21 cellular contexts compared by ENCODE assay signal in the genomic region with DNA sequence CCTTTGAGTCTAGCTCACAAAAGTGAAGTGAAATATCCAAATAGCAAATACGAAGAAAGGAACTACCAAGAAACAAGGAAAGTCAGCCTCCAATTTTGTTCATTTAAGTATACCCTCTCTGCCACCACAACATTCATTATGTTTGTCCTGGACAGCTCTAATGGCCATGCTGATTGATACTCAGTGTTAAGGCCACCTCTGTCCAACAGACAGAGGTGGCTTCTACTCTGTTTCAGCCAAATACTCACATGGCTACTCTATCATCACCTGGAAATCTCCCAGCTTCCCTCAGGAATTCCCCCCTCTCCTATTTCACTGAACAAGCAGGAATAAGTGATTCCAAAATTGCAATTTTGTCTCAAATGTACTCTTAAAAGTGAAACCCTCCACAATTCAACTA. TPM values are rescaled to one million over a fixed set of nuclear protein-coding genes. Genes with fewer than 3 reads are reported as not detected.
DNase-seq lines count a peak whose midpoint lies in the region; ATAC-seq, FAIRE-seq and TF ChIP-seq lines count a peak whose summit lies in the region.
"Had no signal": no experiment of that assay in that cellular context is flagged by ENCODE, and none has a peak within 500 bp of the region (broad histone marks: within the 10 kb centered on the region; RNA-seq: fewer than 3 reads in every experiment).

No MANE protein-coding gene starts in this region.

- H2AFZ ChIP-seq in SK-N-SH (ENCODE audit: low read depth) = no peak overlapping the region

- 97% methylated on average over 1 of the region's 1 CpG for whole genome bisulfite sequencing in SK-N-SH (ENCODE audit: low lambda C conversion rate)
- 69 to 73% methylated on average over 1 of the region's 1 CpG for WGBS in lower leg skin, 2 donors

- no peaks in the 10 kb centered on the region for H3K36me3 Mint-ChIP-seq in mesothelial cell of epicardium
- H3K36me3 Mint-ChIP-seq: CD4-positive, alpha-beta memory T cell had no signal

- H3K9me3 Mint-ChIP-seq in mesothelial cell of epicardium = no peaks in the 10 kb centered on the region
- H3K9me3 Mint-ChIP-seq: CD4-positive, alpha-beta memory T cell had no signal

- intact Hi-C loops in lower leg skin (cut with DNase I; ENCODE audit: low total_unique reads) = no loop called here

- no peak for TF ChIP-seq RAD21 in SK-N-SH (IDR thresholded peaks at IDR 0.05; ENCODE audit: low read length)

- peaks cover 39% of the 10 kb centered on the region for H3K4me1 Mint-ChIP-seq in mesothelial cell of epicardium

- peaks cover 0 to 5% of the 10 kb centered on the region in 2 experiments for H3K36me3 ChIP-seq in SK-N-SH (replicated peaks in 1 of 2; ENCODE audit: control insufficient read depth in 1 of 2, insufficient read depth in 2 of 2, low read length in 1 of 2)
- H3K36me3 ChIP-seq in HEK293 (ENCODE audit: control insufficient read depth in 2 of 2, insufficient read depth in 1 of 2, low read length in 2 of 2) = no peaks in the 10 kb centered on the region; a peak in 1 of 3 replicates

- H3K4me1 ChIP-seq in SK-N-SH (ENCODE audit: control insufficient read depth in 1 of 2, insufficient read depth in 2 of 2, low read depth in 1 of 2, low read length in 1 of 2) (peaks cover 0 to 6% of the 10 kb centered on the region in 2 experiments; a peak in 3 of 4 replicates), HEK293 (ENCODE audit: control insufficient read depth, insufficient read depth, low read length) (peaks cover 7% of the 10 kb centered on the region; the same call in 1 of the 2 replicates)

- no peak overlapping the region for H3K4me3 ChIP-seq in SK-N-SH (ENCODE audit: low read depth in 2 of 2, low read length in 1 of 2)
- no peak overlapping the region for H3K4me3 ChIP-seq in HEK293 (ENCODE audit: low read depth, low read length)
- H3K4me3 ChIP-seq in lower leg skin (ENCODE audit: low read depth, poor library complexity, severe bottlenecking) = no peak overlapping the region
- H3K4me3 ChIP-seq: BLaER1, GM12878, SK-N-MC had no signal

- no peaks in the 10 kb centered on the region for H3K27me3 ChIP-seq in SK-N-SH (ENCODE audit: insufficient read depth)
- H3K27me3 ChIP-seq: BLaER1 had no signal

- H3K27ac Mint-ChIP-seq in mesothelial cell of epicardium = peak overlapping the region; percentile 49
- H3K27ac Mint-ChIP-seq: CD4-positive, alpha-beta memory T cell had no signal

- H3K4me3 Mint-ChIP-seq in mesothelial cell of epicardium = no peak overlapping the region
- H3K4me3 Mint-ChIP-seq: CD4-positive, alpha-beta memory T cell had no signal

- H3K27ac ChIP-seq in SK-N-SH (ENCODE audit: low read depth in 2 of 2, low read length in 1 of 2) = no peak overlapping the region; a peak in 1 of 4 replicates
- no peak overlapping the region for H3K27ac ChIP-seq in HEK293 (ENCODE audit: extremely low read depth, low read depth, low read length)
- H3K27ac ChIP-seq: BLaER1, HL-60, SK-N-MC had no signal

- no peak for TF ChIP-seq POLR2A in GM12892 (IDR thresholded peaks at IDR 0.05; ENCODE audit: low read depth, low read length)
- no peak for TF ChIP-seq POLR2A in lower leg skin (IDR thresholded peaks at IDR 0.05)

- H3K27me3 Mint-ChIP-seq in mesothelial cell of epicardium (ENCODE audit: low read depth) = no peaks in the 10 kb centered on the region
- H3K27me3 Mint-ChIP-seq: CD4-positive, alpha-beta memory T cell had no signal

- peaks cover 95% of the 10 kb centered on the region for H3K79me2 ChIP-seq in SK-N-SH (ENCODE audit: insufficient read depth)

- H3K9me3 ChIP-seq in SK-N-SH (no peaks in the 10 kb centered on the region), HEK293 (ENCODE audit: control insufficient read depth, insufficient read depth, low read depth, low read length) (no peaks in the 10 kb centered on the region)
- H3K9me3 ChIP-seq: BLaER1 had no signal

- H4K20me1 ChIP-seq in SK-N-SH (ENCODE audit: insufficient read depth) = peaks cover 16% of the 10 kb centered on the region

- no peak overlapping the region for H3K9ac ChIP-seq in SK-N-SH
- H3K9ac ChIP-seq: BLaER1 had no signal

- CTCF ChIA-PET in SK-N-SH (lab: Yijun Ruan, JAX) (interaction anchor here (0.9 to 3.0 kb wide), 5 partner anchors 9 to 371 kb away, joined by 3 to 8 read pairs (median 3); a partner anchor contains a TSS), HEK293 (lab: Yijun Ruan, JAX) (interaction anchor here (0.6 to 0.7 kb wide), 2 partner anchors 32 to 220 kb away, joined by 3 read pairs; no protein-coding TSS in a partner anchor)

- ATAC-seq in SK-N-SH treated with all-trans-retinoic acid at 6 μM for 48 hours = peak; percentile 32; the same call in 1 of the 3 replicates
- ATAC-seq: GM12878 had no signal

- DNase-seq in SK-N-SH (no peak), dermis microvascular lymphatic vessel endothelial cell (ENCODE audit: low read depth in 2 of 2) (peak; percentile 34 to 46), mesothelial cell of epicardium (ENCODE audit: low spot score in 2 of 2, unreplicated experiment in 2 of 2) (no peak), AG08396 (ENCODE audit: low spot score) (no peak), GM12892 (ENCODE audit: insufficient read length) (no peak), lower leg skin (ENCODE audit: low spot score in 2 of 2) (no peak)
- DNase-seq: Calu3; CD4-positive, alpha-beta memory T cell; DMS53; EL; NCI-H1105; NCI-H2081; NCI-H2171 treated with DMSO at 0.1 percent for 48 hours; SHP77 had no signal

- FAIRE-seq in GM12892 (lab: Jason Lieb, UNC) = no peak
- FAIRE-seq: GM12878, H1 had no signal

- TF ChIP-seq CTCF in SK-N-SH (IDR thresholded peaks at IDR 0.05) (no peak), HEK293 (tag by site-specific recombination; IDR thresholded peaks at IDR 0.05) (no peak), mesothelial cell of epicardium (IDR thresholded peaks at IDR 0.05; ENCODE audit: unreplicated experiment) (no peak), lower leg skin (IDR thresholded peaks at IDR 0.05) (no peak)

- no peaks in the 10 kb centered on the region for H3F3A ChIP-seq in SK-N-SH (replicated peaks; ENCODE audit: insufficient read depth)

- no peak for TF ChIP-seq EP300 in SK-N-SH (IDR thresholded peaks at IDR 0.05; ENCODE audit: borderline replicate concordance in 1 of 2, low read depth in 1 of 2, low read length in 1 of 2)

- H3K9me2 ChIP-seq in SK-N-SH = no peaks in the 10 kb centered on the region

- H3K4me2 ChIP-seq in SK-N-SH = no peak overlapping the region
- H3K4me2 ChIP-seq: BLaER1 had no signal

- POLR2A ChIA-PET in SK-N-SH (lab: Yijun Ruan, JAX) (no interaction called here), HEK293 (lab: Yijun Ruan, JAX) (interaction anchor here (1.7 kb wide), 1 partner anchor 12 kb away, joined by 4 read pairs; no protein-coding TSS in a partner anchor)

TF ChIP-seq in SK-N-SH treated with all-trans-retinoic acid at 6 μM for 48 hours, 23 proteins besides CTCF, POLR2A, EP300 and RAD21 (continues in another document):
- TF ChIP-seq, protein P1, sequence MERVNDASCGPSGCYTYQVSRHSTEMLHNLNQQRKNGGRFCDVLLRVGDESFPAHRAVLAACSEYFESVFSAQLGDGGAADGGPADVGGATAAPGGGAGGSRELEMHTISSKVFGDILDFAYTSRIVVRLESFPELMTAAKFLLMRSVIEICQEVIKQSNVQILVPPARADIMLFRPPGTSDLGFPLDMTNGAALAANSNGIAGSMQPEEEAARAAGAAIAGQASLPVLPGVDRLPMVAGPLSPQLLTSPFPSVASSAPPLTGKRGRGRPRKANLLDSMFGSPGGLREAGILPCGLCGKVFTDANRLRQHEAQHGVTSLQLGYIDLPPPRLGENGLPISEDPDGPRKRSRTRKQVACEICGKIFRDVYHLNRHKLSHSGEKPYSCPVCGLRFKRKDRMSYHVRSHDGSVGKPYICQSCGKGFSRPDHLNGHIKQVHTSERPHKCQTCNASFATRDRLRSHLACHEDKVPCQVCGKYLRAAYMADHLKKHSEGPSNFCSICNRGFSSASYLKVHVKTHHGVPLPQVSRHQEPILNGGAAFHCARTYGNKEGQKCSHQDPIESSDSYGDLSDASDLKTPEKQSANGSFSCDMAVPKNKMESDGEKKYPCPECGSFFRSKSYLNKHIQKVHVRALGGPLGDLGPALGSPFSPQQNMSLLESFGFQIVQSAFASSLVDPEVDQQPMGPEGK (CRISPR knock-in tag; IDR thresholded peaks at IDR 0.05; ENCODE audit: borderline replicate concordance) = no peak

TF ChIP-seq in SK-N-SH, 30 proteins besides CTCF, POLR2A, EP300 and RAD21 (continues in another document):
- TF ChIP-seq, protein P2, sequence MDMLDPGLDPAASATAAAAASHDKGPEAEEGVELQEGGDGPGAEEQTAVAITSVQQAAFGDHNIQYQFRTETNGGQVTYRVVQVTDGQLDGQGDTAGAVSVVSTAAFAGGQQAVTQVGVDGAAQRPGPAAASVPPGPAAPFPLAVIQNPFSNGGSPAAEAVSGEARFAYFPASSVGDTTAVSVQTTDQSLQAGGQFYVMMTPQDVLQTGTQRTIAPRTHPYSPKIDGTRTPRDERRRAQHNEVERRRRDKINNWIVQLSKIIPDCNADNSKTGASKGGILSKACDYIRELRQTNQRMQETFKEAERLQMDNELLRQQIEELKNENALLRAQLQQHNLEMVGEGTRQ (IDR thresholded peaks at IDR 0.05; ENCODE audit: borderline replicate concordance, low read depth, low read length) = no peak
- no peak for TF ChIP-seq MXI1 (IDR thresholded peaks at IDR 0.05; ENCODE audit: low read depth, low read length)
- no peak for TF ChIP-seq RCOR1 (IDR thresholded peaks at IDR 0.05; ENCODE audit: low read length)
- TF ChIP-seq SIN3A (IDR thresholded peaks at IDR 0.05; ENCODE audit: borderline replicate concordance, low read depth, low read length) = no peak
- no peak for TF ChIP-seq EZH2phosphoT487 (IDR thresholded peaks at IDR 0.05; ENCODE audit: borderline replicate concordance, low read depth)

TF ChIP-seq in HEK293, 187 proteins besides CTCF, POLR2A, EP300 and RAD21 (continues in another document):
- TF ChIP-seq, protein P3, sequence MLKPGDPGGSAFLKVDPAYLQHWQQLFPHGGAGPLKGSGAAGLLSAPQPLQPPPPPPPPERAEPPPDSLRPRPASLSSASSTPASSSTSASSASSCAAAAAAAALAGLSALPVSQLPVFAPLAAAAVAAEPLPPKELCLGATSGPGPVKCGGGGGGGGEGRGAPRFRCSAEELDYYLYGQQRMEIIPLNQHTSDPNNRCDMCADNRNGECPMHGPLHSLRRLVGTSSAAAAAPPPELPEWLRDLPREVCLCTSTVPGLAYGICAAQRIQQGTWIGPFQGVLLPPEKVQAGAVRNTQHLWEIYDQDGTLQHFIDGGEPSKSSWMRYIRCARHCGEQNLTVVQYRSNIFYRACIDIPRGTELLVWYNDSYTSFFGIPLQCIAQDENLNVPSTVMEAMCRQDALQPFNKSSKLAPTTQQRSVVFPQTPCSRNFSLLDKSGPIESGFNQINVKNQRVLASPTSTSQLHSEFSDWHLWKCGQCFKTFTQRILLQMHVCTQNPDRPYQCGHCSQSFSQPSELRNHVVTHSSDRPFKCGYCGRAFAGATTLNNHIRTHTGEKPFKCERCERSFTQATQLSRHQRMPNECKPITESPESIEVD (tag by site-specific recombination; IDR thresholded peaks at IDR 0.05) = no peak
- TF ChIP-seq ZNF133 (tag by site-specific recombination; IDR thresholded peaks at IDR 0.05) = no peak

RNA-seq across cellular contexts. Expression of a gene that starts 10.7 kb away (rescaled TPM):
- polyA plus RNA-seq in SK-N-SH (2012; rRNA removed) = 780 and 789 TPM in 2 replicates
- polyA plus RNA-seq in SK-N-SH (2012; cell fraction: cytosol; rRNA removed) = 729 and 770 TPM in 2 replicates
- 453 and 679 TPM in 2 replicates for polyA plus RNA-seq in SK-N-SH (2012; cell fraction: nucleus; rRNA removed)
- total RNA-seq in dermis microvascular lymphatic vessel endothelial cell (603 and 1,215 TPM in 2 replicates), mesothelial cell of epicardium (489 to 500 TPM (median 495 TPM) in 3 replicates), lower leg skin (100 to 1,000 TPM; 240 to 403 (median 331) TPM)
- 27.9 TPM for polyA plus RNA-seq in GM12892 (2012; ENCODE audit: missing spikeins)

Comparison
In these comparisons a context has a peak if more than half of its experiments do, and no peak if none do; other contexts are left out.
1. DNase-seq: peak in dermis microvascular lymphatic vessel endothelial cell (2 of 2); none in SK-N-SH (single experiment), mesothelial cell of epicardium (0 of 2), AG08396 (single experiment), GM12892 (single experiment) and lower leg skin (0 of 2).